ENCODE assay signal across 2 cellular contexts in genomic region chr15:98083203-98083910, GRCh38.
TF ChIP-seq lines count a peak whose summit lies in the region.

No MANE protein-coding gene starts in this region.

TF ChIP-seq in GM23338, 12 proteins besides CTCF, POLR2A, EP300 and RAD21:
- TF ChIP-seq ZNF331 (CRISPR knock-in tag; IDR thresholded peaks at IDR 0.05; ENCODE audit: low read depth), result no peak
- TF ChIP-seq POLR2AphosphoS5 (IDR thresholded peaks at IDR 0.05; ENCODE audit: low read depth), result no peak
- TF ChIP-seq EZH2 (IDR thresholded peaks at IDR 0.05; ENCODE audit: low read depth, unreplicated experiment), result no peak
- no peak for TF ChIP-seq JUNB (IDR thresholded peaks at IDR 0.05; ENCODE audit: unreplicated experiment)
- no peak for TF ChIP-seq ETS1 (IDR thresholded peaks at IDR 0.05)
- no peak for TF ChIP-seq REST (IDR thresholded peaks at IDR 0.05; ENCODE audit: unreplicated experiment)
- no peak for TF ChIP-seq CREB1 (CRISPR knock-in tag; IDR thresholded peaks at IDR 0.05; ENCODE audit: low read depth)
- TF ChIP-seq NANOG (IDR thresholded peaks at IDR 0.05; ENCODE audit: borderline replicate concordance), result no peak
- no peak for TF ChIP-seq ZNF114 (CRISPR knock-in tag; IDR thresholded peaks at IDR 0.05)
- TF ChIP-seq STAT1 (IDR thresholded peaks at IDR 0.05; ENCODE audit: unreplicated experiment), result no peak
- no peak for TF ChIP-seq ZNF462 (CRISPR knock-in tag; IDR thresholded peaks at IDR 0.05)

TF ChIP-seq in H1, 55 proteins besides CTCF, POLR2A, EP300 and RAD21:
- TF ChIP-seq EGR1 (IDR thresholded peaks at IDR 0.05; ENCODE audit: borderline replicate concordance, low read depth, low read length), result no peak
- no peak for TF ChIP-seq MAX (IDR thresholded peaks at IDR 0.05)
- no peak for TF ChIP-seq JUN (IDR thresholded peaks at IDR 0.05; ENCODE audit: low read depth, low read length)
- TF ChIP-seq USF2 (IDR thresholded peaks at IDR 0.05; ENCODE audit: low read length), result no peak
- TF ChIP-seq CEBPB (IDR thresholded peaks at IDR 0.05; ENCODE audit: low read depth, low read length), result no peak
- no peak for TF ChIP-seq SUZ12 (IDR thresholded peaks at IDR 0.05; ENCODE audit: low read length)
- TF ChIP-seq KDM4A (IDR thresholded peaks at IDR 0.05; ENCODE audit: low read depth, low read length, severe bottlenecking), result no peak
- no peak for TF ChIP-seq ASH2L (IDR thresholded peaks at IDR 0.05; ENCODE audit: low read length)
- no peak for TF ChIP-seq TBP (IDR thresholded peaks at IDR 0.05; ENCODE audit: low read depth, low read length)
- TF ChIP-seq ATF3 (IDR thresholded peaks at IDR 0.05; ENCODE audit: insufficient read depth, low read depth, low read length), result no peak
- TF ChIP-seq EZH2 (IDR thresholded peaks at IDR 0.05; ENCODE audit: low read depth, low read length, severe bottlenecking), result no peak
- no peak for TF ChIP-seq JUND (IDR thresholded peaks at IDR 0.05; ENCODE audit: low read length)
- TF ChIP-seq TAF1 (IDR thresholded peaks at IDR 0.05; ENCODE audit: low read depth, low read length), result no peak
- no peak for TF ChIP-seq CBX8 (IDR thresholded peaks at IDR 0.05; ENCODE audit: borderline replicate concordance, low read depth, low read length)
- no peak for TF ChIP-seq BRCA1 (IDR thresholded peaks at IDR 0.05; ENCODE audit: low read depth, low read length)
